32 cellular contexts compared by ENCODE assay signal in genomic region chr17:16908282-16908681, GRCh38.
A peak's percentile ranks its signal among the peaks of the same experiment; 100 is the strongest.
DNase-seq lines count a peak whose midpoint lies in the region; ATAC-seq and TF ChIP-seq lines count a peak whose summit lies in the region.
"Had no signal": no experiment of that assay in that cellular context is flagged by ENCODE, and none has a peak within 500 bp of the region (broad histone marks: within the 10 kb centered on the region; RNA-seq: fewer than 3 reads in every experiment).

No MANE protein-coding gene starts in this region.

- no peak overlapping the region for H3K27ac Mint-ChIP-seq in osteocyte (ENCODE audit: unreplicated experiment)
- H3K27ac Mint-ChIP-seq: CD14-positive monocyte; CD8-positive, alpha-beta memory T cell; GM23338 had no signal

- H3K4me1 Mint-ChIP-seq in osteocyte (ENCODE audit: unreplicated experiment), result peaks cover 27% of the 10 kb centered on the region
- H3K4me1 Mint-ChIP-seq: CD14-positive monocyte had no signal

- no peak for TF ChIP-seq CTCF in osteocyte (IDR thresholded peaks at IDR 0.05)

- H3K36me3 Mint-ChIP-seq in osteocyte (ENCODE audit: unreplicated experiment), result no peaks in the 10 kb centered on the region
- H3K36me3 Mint-ChIP-seq: CD14-positive monocyte; CD8-positive, alpha-beta memory T cell had no signal

- peaks cover 11% of the 10 kb centered on the region for H3K9me3 Mint-ChIP-seq in osteocyte (ENCODE audit: unreplicated experiment)

- H3K4me3 Mint-ChIP-seq in osteocyte (ENCODE audit: unreplicated experiment), result no peak overlapping the region
- H3K4me3 Mint-ChIP-seq: CD14-positive monocyte; CD8-positive, alpha-beta memory T cell; GM23338 had no signal

- peak; percentile 43 for DNase-seq in activated CD8-positive, alpha-beta memory T cell treated with anti-CD3 and anti-CD28 coated beads for 24 hours
- no peak for DNase-seq in activated CD8-positive, alpha-beta memory T cell treated with anti-CD3 and anti-CD28 coated beads, Interleukin-2, amount 50 U/mL, for 4 hours
- DNase-seq in ecto neural progenitor cell (ENCODE audit: low spot score) (peak; percentile 39), osteocyte (ENCODE audit: extremely low spot score, unreplicated experiment) (peak; percentile 63), NCI-H1105 (lab: John Stamatoyannopoulos, UW) (no peak), KG1 (lab: John Stamatoyannopoulos, UW) (no peak)
- DNase-seq: 8988T; ACHN; BE2C; CD8-positive, alpha-beta memory T cell; DMS 273 treated with DMSO at 0.1 percent for 48 hours; DMS79; EL; GDM1; HCEC 1CT; Karpas-422; NCI-H1092; NCI-H146; NCI-H1930; NCI-H2107; NCI-H446 treated with DMSO at 0.1 percent for 48 hours; NCI-H526; NCI-H82; NK-92 treated with Interleukin-12 subunit alpha and Interleukin-12 subunit beta, amount 100 ng/mL, for 24 hours; PC-9; SJCRH30 had no signal

- peaks cover 4% of the 10 kb centered on the region for H3K27me3 Mint-ChIP-seq in osteocyte (ENCODE audit: unreplicated experiment)

- peak; percentile 43 for ATAC-seq in GM18867 (IDR thresholded peaks at IDR 0.05; ENCODE audit: unreplicated experiment)
- ATAC-seq in HG03442 (IDR thresholded peaks at IDR 0.05; ENCODE audit: unreplicated experiment), result no peak
- ATAC-seq: GM12878, GM23338, Right ventricle myocardium inferior had no signal

Comparison
In these comparisons a context has a peak if more than half of its experiments do, and no peak if none do; other contexts are left out.
1. DNase-seq: peak in activated CD8-positive, alpha-beta memory T cell treated with anti-CD3 and anti-CD28 coated beads for 24 hours (single experiment), ecto neural progenitor cell (single experiment) and osteocyte (single experiment); none in activated CD8-positive, alpha-beta memory T cell treated with anti-CD3 and anti-CD28 coated beads, Interleukin-2, amount 50 U/mL, for 4 hours (single experiment), NCI-H1105 (single experiment) and KG1 (single experiment).